In the genomic region with DNA sequence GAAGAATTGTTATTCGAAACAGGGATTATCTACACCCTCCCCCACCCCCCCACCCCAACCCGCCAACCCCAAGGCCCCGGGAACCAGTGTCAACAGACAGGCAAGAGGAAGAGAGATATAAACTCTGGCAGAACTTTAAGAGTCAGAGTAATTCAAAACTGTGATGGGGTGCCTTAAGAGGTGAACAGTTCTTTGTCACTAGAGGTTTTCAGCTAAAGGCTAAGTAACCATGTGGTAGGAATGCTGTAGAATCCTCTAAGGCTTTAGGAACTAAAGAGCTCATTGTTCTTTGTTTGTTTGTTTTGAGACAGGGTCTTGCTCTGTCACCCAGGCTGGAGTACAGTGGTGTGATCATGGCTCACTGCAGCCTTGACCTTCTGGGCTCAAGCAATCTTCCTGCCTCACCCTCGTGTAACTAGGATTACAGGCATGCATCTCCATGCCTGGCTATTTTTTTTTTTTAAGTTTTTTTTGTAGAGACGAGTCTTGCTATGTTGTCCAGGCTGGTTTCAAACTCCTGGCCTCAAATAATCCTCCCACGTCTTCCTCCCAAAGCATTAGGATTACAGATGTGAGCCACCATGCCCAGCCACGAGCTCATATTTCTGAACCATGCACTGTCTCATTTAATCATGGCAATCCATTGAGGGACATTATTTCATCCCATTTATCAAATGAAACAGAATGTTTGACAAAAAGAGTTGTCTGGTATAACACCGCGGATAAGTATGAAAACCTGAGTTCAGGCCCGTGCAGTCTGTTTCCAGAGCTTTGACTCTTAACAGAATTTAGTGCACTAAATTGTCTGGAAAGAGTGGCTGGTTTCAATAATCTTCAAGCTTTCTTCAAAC, we compare ENCODE assay signal across 1 cellular context.
TF ChIP-seq lines count a peak whose summit lies in the region.

No MANE protein-coding gene starts in this region.

TF ChIP-seq in HepG2, 621 proteins besides CTCF, POLR2A, EP300 and RAD21 (continued from another document):
- TF ChIP-seq MIER3 (CRISPR knock-in tag; IDR thresholded peaks at IDR 0.05; ENCODE audit: borderline replicate concordance), result peak; percentile 94
- TF ChIP-seq BCL6 (CRISPR knock-in tag; IDR thresholded peaks at IDR 0.05), result peak; percentile 86
- TF ChIP-seq AKNA (CRISPR knock-in tag; IDR thresholded peaks at IDR 0.05; ENCODE audit: borderline replicate concordance), result no peak; the same call in 1 of the 2 replicates
- peak; percentile 48; the same call in 1 of the 2 replicates for TF ChIP-seq CREB1 (IDR thresholded peaks at IDR 0.05)
- peak; percentile 60; the same call in 1 of the 2 replicates for TF ChIP-seq CREB1 (CRISPR knock-in tag; IDR thresholded peaks at IDR 0.05)
- peak; percentile 36; the same call in 1 of the 2 replicates for TF ChIP-seq ZNF335 (CRISPR knock-in tag; IDR thresholded peaks at IDR 0.05)
- TF ChIP-seq NFE2L2 (IDR thresholded peaks at IDR 0.05; ENCODE audit: low read length), result peak; percentile 17; the same call in 1 of the 2 replicates
- peak; percentile 80; the same call in 1 of the 2 replicates for TF ChIP-seq ZFP41 (CRISPR knock-in tag; IDR thresholded peaks at IDR 0.05; ENCODE audit: borderline replicate concordance)
- no peak for TF ChIP-seq CBX1 (IDR thresholded peaks at IDR 0.05; ENCODE audit: low read depth)
- 0 out of 2 replicates have a peak, but pooled peaks have one; percentile 47 for TF ChIP-seq ZBTB10 (CRISPR knock-in tag; IDR thresholded peaks at IDR 0.05; ENCODE audit: borderline replicate concordance)
- TF ChIP-seq ZNF101 (CRISPR knock-in tag; IDR thresholded peaks at IDR 0.05; ENCODE audit: borderline replicate concordance, low read depth), result peak; percentile 91
- TF ChIP-seq ZNF20 (CRISPR knock-in tag; IDR thresholded peaks at IDR 0.05), result no peak
- peak; percentile 91; the same call in 1 of the 2 replicates for TF ChIP-seq DNMT3B (CRISPR knock-in tag; conservative IDR thresholded peaks at IDR 0.05)
- TF ChIP-seq HOXA5 (CRISPR knock-in tag; IDR thresholded peaks at IDR 0.05), result no peak
- TF ChIP-seq CENPT (CRISPR knock-in tag; IDR thresholded peaks at IDR 0.05; ENCODE audit: low read depth), result no peak
- no peak for TF ChIP-seq AGO1 (IDR thresholded peaks at IDR 0.05; ENCODE audit: low read depth, low read length, poor library complexity, severe bottlenecking)
- no peak for TF ChIP-seq U2AF1 (optimal IDR thresholded peaks at IDR 0.05; ENCODE audit: low read depth, low read length)
- peak; percentile 76; the same call in 1 of the 2 replicates for TF ChIP-seq ZNF557 (CRISPR knock-in tag; IDR thresholded peaks at IDR 0.05)
- no peak for TF ChIP-seq ETV6 (CRISPR knock-in tag; conservative IDR thresholded peaks at IDR 0.05)
- TF ChIP-seq, protein P1, sequence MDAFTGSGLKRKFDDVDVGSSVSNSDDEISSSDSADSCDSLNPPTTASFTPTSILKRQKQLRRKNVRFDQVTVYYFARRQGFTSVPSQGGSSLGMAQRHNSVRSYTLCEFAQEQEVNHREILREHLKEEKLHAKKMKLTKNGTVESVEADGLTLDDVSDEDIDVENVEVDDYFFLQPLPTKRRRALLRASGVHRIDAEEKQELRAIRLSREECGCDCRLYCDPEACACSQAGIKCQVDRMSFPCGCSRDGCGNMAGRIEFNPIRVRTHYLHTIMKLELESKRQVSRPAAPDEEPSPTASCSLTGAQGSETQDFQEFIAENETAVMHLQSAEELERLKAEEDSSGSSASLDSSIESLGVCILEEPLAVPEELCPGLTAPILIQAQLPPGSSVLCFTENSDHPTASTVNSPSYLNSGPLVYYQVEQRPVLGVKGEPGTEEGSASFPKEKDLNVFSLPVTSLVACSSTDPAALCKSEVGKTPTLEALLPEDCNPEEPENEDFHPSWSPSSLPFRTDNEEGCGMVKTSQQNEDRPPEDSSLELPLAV (CRISPR knock-in tag; conservative IDR thresholded peaks at IDR 0.05; ENCODE audit: low read depth), result no peak
- TF ChIP-seq ZNF564 (CRISPR knock-in tag; IDR thresholded peaks at IDR 0.05), result 0 out of 2 replicates have a peak, but pooled peaks have one; percentile 57
- TF ChIP-seq ZNF343 (CRISPR knock-in tag; IDR thresholded peaks at IDR 0.05), result no peak
